In the genomic region with DNA sequence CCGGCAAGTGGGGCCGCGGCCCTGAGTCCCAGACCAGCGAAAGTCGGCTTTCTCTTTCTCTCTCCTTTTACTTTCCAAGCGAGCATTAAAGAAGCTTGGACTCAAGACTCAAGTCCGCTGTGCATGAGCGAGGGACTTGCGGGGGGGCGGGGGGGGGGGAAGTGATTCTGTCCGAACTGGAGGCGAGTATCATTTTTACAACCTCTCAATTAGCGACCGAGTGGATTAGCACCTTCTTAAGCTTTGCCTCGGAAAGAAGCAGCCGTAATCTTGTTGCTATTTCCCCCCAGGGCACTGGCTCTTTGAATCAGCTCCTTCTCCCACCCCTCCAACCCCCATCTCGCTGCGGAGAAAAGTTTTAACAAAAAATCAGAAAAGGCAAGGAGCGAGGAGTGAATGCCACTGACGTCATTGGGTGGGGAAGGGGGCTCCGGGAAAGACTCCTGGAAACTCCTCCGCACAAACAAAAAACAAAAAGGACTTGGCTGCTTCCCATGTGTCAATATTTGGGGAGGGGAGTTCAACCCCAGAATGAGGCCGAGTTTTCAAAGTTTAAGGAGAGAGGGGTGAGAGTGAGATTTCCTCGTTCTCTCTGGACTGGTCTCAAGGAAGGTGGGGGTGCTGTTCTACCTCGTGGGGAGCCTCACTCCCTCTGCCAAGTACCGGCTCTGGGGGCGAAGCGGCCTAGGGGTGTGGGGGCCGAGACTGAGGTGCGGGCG, we compare ENCODE assay signal across 9 cellular contexts. TPM values are rescaled to one million over a fixed set of nuclear protein-coding genes. Genes with fewer than 3 reads are reported as not detected.
DNase-seq lines count a peak whose midpoint lies in the region; ATAC-seq and TF ChIP-seq lines count a peak whose summit lies in the region.
"Had no signal": no experiment of that assay in that cellular context is flagged by ENCODE, and none has a peak within 500 bp of the region (broad histone marks: within the 10 kb centered on the region; RNA-seq: fewer than 3 reads in every experiment).

No MANE protein-coding gene starts in this region.

- no peak overlapping the region for H3K4ac ChIP-seq in H9 (ENCODE audit: low read depth, low read length)

- H3K36me3 Mint-ChIP-seq in H9 (ENCODE audit: insufficient read depth in 1 of 3, low read depth in 3 of 3) (no peaks in the 10 kb centered on the region; a peak in 1 of 7 replicates), endothelial cell (ENCODE audit: low read depth, unreplicated experiment) (peaks cover 14% of the 10 kb centered on the region)

- no peak overlapping the region for H3K27ac Mint-ChIP-seq in H9
- H3K27ac Mint-ChIP-seq in endothelial cell (ENCODE audit: unreplicated experiment) = no peak overlapping the region

- H3K27ac ChIP-seq in H9 (ENCODE audit: insufficient read length, low read depth, low read length) (no peak overlapping the region), caudate nucleus (ENCODE audit: low read depth, low read length) (peak overlapping the region; percentile 85)
- H3K27ac ChIP-seq: SJSA1 had no signal

- peak overlapping the region; percentile 94 for H3K4me2 ChIP-seq in H9 (ENCODE audit: insufficient read depth, insufficient read length, low read length)

- no peak overlapping the region for H3K56ac ChIP-seq in H9 (ENCODE audit: insufficient read length, low read depth, low read length)

- no peak overlapping the region for H3T11ph ChIP-seq in H9 (ENCODE audit: low read length)

- H3K4me1 ChIP-seq in H9 (ENCODE audit: insufficient read depth, low read length) (no peaks in the 10 kb centered on the region), mucosa of stomach (ENCODE audit: control insufficient read depth, insufficient read depth, low read length) (peaks cover 75% of the 10 kb centered on the region), mucosa of descending colon (ENCODE audit: low read depth) (peaks cover 64% of the 10 kb centered on the region)

- DNase-seq in ACHN (peak; percentile 39), H9 (no peak), caudate nucleus (lab: John Stamatoyannopoulos, UW) (peak in 2 of 61 donors; percentile 27 to 44), endothelial cell (ENCODE audit: low spot score) (no peak), GDM1 (lab: John Stamatoyannopoulos, UW) (no peak), mucosa of descending colon (no peak)
- DNase-seq in stimulated activated CD4-positive, alpha-beta T cell treated with anti-CD3 and anti-CD28 coated beads, Interleukin-2, amount 100 ng/mL, for 48 hours = no peak

- no peak overlapping the region for H4K8ac ChIP-seq in H9 (replicated peaks; ENCODE audit: insufficient read length, low read depth, low read length)

- no peaks in the 10 kb centered on the region for H3K9me3 ChIP-seq in H9 (ENCODE audit: control insufficient read depth, low read depth, low read length)
- no peaks in the 10 kb centered on the region for H3K9me3 ChIP-seq in mucosa of stomach (ENCODE audit: control insufficient read depth, low read length)
- H3K9me3 ChIP-seq in mucosa of descending colon = no peaks in the 10 kb centered on the region
- H3K9me3 ChIP-seq: SJSA1 had no signal

- H2AFZ ChIP-seq in H9 (ENCODE audit: low read length) = no peak overlapping the region

- H4K5ac ChIP-seq in H9 (ENCODE audit: insufficient read length, low read depth, low read length) = no peak overlapping the region

- H3K36me3 ChIP-seq in mucosa of stomach (ENCODE audit: control insufficient read depth, insufficient read depth, low read length) (no peaks in the 10 kb centered on the region), mucosa of descending colon (ENCODE audit: low read depth) (no peaks in the 10 kb centered on the region)
- H3K36me3 ChIP-seq: SJSA1 had no signal

- H3K9ac ChIP-seq in H9 (ENCODE audit: extremely low read depth, insufficient read length, low read length) = no peak overlapping the region
- peak overlapping the region; percentile 47 for H3K9ac ChIP-seq in mucosa of stomach (ENCODE audit: low read length)

- TF ChIP-seq CTCF in H9 (conservative IDR thresholded peaks at IDR 0.05) = no peak
- TF ChIP-seq CTCF in endothelial cell (IDR thresholded peaks at IDR 0.05; ENCODE audit: unreplicated experiment) = no peak
- TF ChIP-seq CTCF in mucosa of descending colon (IDR thresholded peaks at IDR 0.05) = no peak

- H2AK5ac ChIP-seq in H9 (ENCODE audit: insufficient read length, low read length) = no peak overlapping the region

- no peak overlapping the region for H3K18ac ChIP-seq in H9 (ENCODE audit: insufficient read length, low read depth, low read length)

- peaks cover 31 to 66% of the 10 kb centered on the region in 2 experiments for H3K4me1 Mint-ChIP-seq in H9
- peaks cover 32% of the 10 kb centered on the region for H3K4me1 Mint-ChIP-seq in endothelial cell (ENCODE audit: unreplicated experiment)

- H3K9me3 Mint-ChIP-seq in H9 (peaks cover 0 to 3% of the 10 kb centered on the region in 2 experiments; a peak in 4 of 5 replicates), endothelial cell (ENCODE audit: unreplicated experiment) (no peaks in the 10 kb centered on the region)

- H3K4me3 Mint-ChIP-seq in H9 = peak overlapping the region in 1 of 2 experiments; percentile 72; a peak in 4 of 5 replicates
- H3K4me3 Mint-ChIP-seq in endothelial cell (ENCODE audit: unreplicated experiment) = no peak overlapping the region

- in situ Hi-C loops in ACHN (cut with HindIII; ENCODE audit: low pct_ligation_motif_present, low pct_unique_long_range_greater_than_20kb, low sequenced_read_pairs) = no loop called here

- H3K14ac ChIP-seq in H9 (ENCODE audit: insufficient read depth, low read length) = no peak overlapping the region

- no peak overlapping the region for H2BK120ac ChIP-seq in H9 (ENCODE audit: low read depth, low read length, poor library complexity, severe bottlenecking)

- peaks cover 34% of the 10 kb centered on the region for H3K23me2 ChIP-seq in H9 (ENCODE audit: insufficient read length, low read depth, low read length, poor library complexity, severe bottlenecking)

- H4K20me1 ChIP-seq in H9 (ENCODE audit: control insufficient read depth, insufficient read depth, insufficient read length) = peaks cover 3% of the 10 kb centered on the region

- H3K27me3 ChIP-seq in H9 (ENCODE audit: insufficient read depth, low read length) (peaks cover 91% of the 10 kb centered on the region), mucosa of stomach (ENCODE audit: control insufficient read depth, insufficient read depth, low read length) (peaks cover 99% of the 10 kb centered on the region)

- H2BK20ac ChIP-seq in H9 (ENCODE audit: low read depth, low read length, poor library complexity, severe bottlenecking) = no peak overlapping the region

- H3K27me3 Mint-ChIP-seq in H9 (ENCODE audit: low read depth) (peaks cover 99% of the 10 kb centered on the region), endothelial cell (ENCODE audit: unreplicated experiment) (peaks cover 42% of the 10 kb centered on the region)

- H3K4me3 ChIP-seq in mucosa of stomach (ENCODE audit: low read length) = peak overlapping the region; percentile 31
- H3K4me3 ChIP-seq in mucosa of descending colon = no peak overlapping the region
- H3K4me3 ChIP-seq: SJSA1 had no signal

- H3K79me2 ChIP-seq in H9 (ENCODE audit: insufficient read depth, low read length) = no peaks in the 10 kb centered on the region

- intact Hi-C loops in mucosa of descending colon (cut with DNase I, micrococcal nuclease) = no loop called here

- no peak overlapping the region for H4K91ac ChIP-seq in H9 (ENCODE audit: insufficient read length, low read depth, low read length)

- no peak overlapping the region for H2BK5ac ChIP-seq in H9 (ENCODE audit: insufficient read length, low read length)

- H2BK15ac ChIP-seq in H9 (ENCODE audit: low read depth, low read length) = no peak overlapping the region

- no peaks in the 10 kb centered on the region for H3K79me1 ChIP-seq in H9 (ENCODE audit: insufficient read depth, low read depth, low read length, poor library complexity, severe bottlenecking)

- no peak overlapping the region for H2BK12ac ChIP-seq in H9 (ENCODE audit: insufficient read length, low read depth, low read length)

- no CpG with 5 or more reads among the region's 31 CpGs for WGBS in H9 (ENCODE audit: extremely low coverage, insufficient read length, low lambda C conversion rate)

- ATAC-seq in mucosa of descending colon = no peak

- no peak overlapping the region for H3K23ac ChIP-seq in H9 (ENCODE audit: insufficient read length, low read depth, low read length)

RNA-seq across cellular contexts. Expression of a gene that starts 2.3 kb away (rescaled TPM):
- 0.11 TPM in 1 of 2 replicates, not detected in the other for total RNA-seq in H9 (2021)
- total RNA-seq in endothelial cell (ENCODE audit: unreplicated experiment) = 2.7 TPM
- 1 to 10 TPM in 1 of 3 donors, under 1 TPM in 2; 0.09 to 1.1 (median 0.63) TPM for total RNA-seq in mucosa of descending colon
